Comparison of ENCODE assay signal across 12 cellular contexts in the genomic region with DNA sequence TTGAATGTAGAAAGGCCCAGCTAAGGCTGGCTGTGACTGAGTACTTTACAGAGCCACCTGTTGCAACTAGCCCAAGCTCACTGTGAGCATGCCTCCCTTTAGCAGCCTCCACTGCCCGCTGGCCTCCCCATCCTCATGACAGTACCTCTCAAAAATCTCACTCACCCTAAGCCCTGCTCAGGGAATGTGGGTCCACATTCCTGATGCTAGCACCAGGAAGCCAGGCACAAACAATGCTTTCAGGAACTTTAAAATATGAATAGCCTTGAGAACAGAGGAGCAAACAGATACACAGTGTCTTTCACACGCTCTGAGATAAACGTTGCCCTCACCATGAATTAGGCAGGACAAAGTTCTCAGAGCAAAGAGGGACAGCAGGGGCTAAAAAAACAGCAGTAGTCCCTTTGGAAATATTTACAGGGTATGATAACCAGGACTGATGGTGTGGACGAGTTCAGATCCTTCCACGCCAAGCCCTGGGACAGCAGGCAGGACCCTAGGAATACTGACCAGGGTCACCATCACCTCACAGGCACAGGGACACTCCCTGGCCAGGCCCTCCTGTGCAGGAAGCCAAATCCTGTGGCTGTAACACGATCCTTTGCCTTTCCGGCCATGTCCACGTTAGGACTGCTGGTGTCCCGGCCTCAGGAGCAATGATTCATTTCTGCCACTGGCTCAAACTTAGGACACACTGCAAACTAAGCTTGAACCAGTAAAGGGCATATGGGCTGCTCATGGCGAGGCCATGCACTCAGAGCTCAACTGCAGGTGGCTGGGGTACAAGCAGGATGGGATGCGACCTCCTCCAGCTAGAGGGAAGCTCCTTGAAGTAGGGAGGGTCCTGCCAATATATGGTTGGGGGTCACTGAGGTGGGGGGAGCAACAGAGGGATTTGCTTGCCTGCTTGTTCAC. TPM values are rescaled to one million over a fixed set of nuclear protein-coding genes. Genes with fewer than 3 reads are reported as not detected.
DNase-seq lines count a peak whose midpoint lies in the region; TF ChIP-seq lines count a peak whose summit lies in the region.
"Had no signal": no experiment of that assay in that cellular context is flagged by ENCODE, and none has a peak within 500 bp of the region (broad histone marks: within the 10 kb centered on the region; RNA-seq: fewer than 3 reads in every experiment).

No MANE protein-coding gene starts in this region.

- H3K9ac ChIP-seq in SK-N-SH = no peak overlapping the region

- no peak for DNase-seq in SK-N-SH
- DNase-seq in glomerular visceral epithelial cell (ENCODE audit: extremely low spot score) = peak; percentile 32
- DNase-seq in renal cortical epithelial cell (ENCODE audit: low read depth) = peak; percentile 6
- no peak for DNase-seq in kidney glomerular epithelial cell (lab: John Stamatoyannopoulos, UW)
- no peak for DNase-seq in ACHN
- DNase-seq in AML-193 (lab: John Stamatoyannopoulos, UW) = no peak
- DNase-seq: activated T-cell treated with anti-CD3 and anti-CD28 coated beads, Interleukin-2, amount 50 U/mL, for 48 hours; midbrain; NCI-H2081 treated with DMSO at 0.1 percent for 48 hours had no signal

- H3K27ac ChIP-seq in HEK293 (ENCODE audit: extremely low read depth, low read depth, low read length) (no peak overlapping the region), SK-N-SH (ENCODE audit: low read depth in 2 of 2, low read length in 1 of 2) (no peak overlapping the region)
- H3K27ac ChIP-seq: epithelial cell of prostate, transverse colon had no signal

- no peaks in the 10 kb centered on the region for H4K20me1 ChIP-seq in SK-N-SH (ENCODE audit: insufficient read depth)

- no peak for TF ChIP-seq EP300 in SK-N-SH (IDR thresholded peaks at IDR 0.05; ENCODE audit: borderline replicate concordance in 1 of 2, low read depth in 1 of 2, low read length in 1 of 2)

- H3K9me3 ChIP-seq in HEK293 (ENCODE audit: control insufficient read depth, insufficient read depth, low read depth, low read length) (no peaks in the 10 kb centered on the region), SK-N-SH (no peaks in the 10 kb centered on the region)
- H3K9me3 ChIP-seq: transverse colon had no signal

- POLR2A ChIA-PET in HEK293 (lab: Yijun Ruan, JAX) = interaction anchor here (1.1 kb wide), 1 partner anchor 205 kb away, joined by 3 read pairs; a partner anchor contains a TSS
- POLR2A ChIA-PET in SK-N-SH (lab: Yijun Ruan, JAX) = interaction anchor here (0.5 kb wide), 1 partner anchor 20 kb away, joined by 4 read pairs; no protein-coding TSS in a partner anchor

- H3K9me2 ChIP-seq in SK-N-SH = no peaks in the 10 kb centered on the region

- H3K36me3 ChIP-seq in HEK293 (ENCODE audit: control insufficient read depth in 2 of 2, insufficient read depth in 1 of 2, low read length in 2 of 2) = no peaks in the 10 kb centered on the region
- H3K36me3 ChIP-seq in SK-N-SH (replicated peaks in 1 of 2; ENCODE audit: control insufficient read depth in 1 of 2, insufficient read depth in 2 of 2, low read length in 1 of 2) = no peaks in the 10 kb centered on the region
- H3K36me3 ChIP-seq: transverse colon had no signal

- H3K4me1 ChIP-seq in HEK293 (ENCODE audit: control insufficient read depth, insufficient read depth, low read length) (no peaks in the 10 kb centered on the region), SK-N-SH (ENCODE audit: control insufficient read depth in 1 of 2, insufficient read depth in 2 of 2, low read depth in 1 of 2, low read length in 1 of 2) (peaks cover 0 to 16% of the 10 kb centered on the region in 2 experiments; a peak in 1 of 4 replicates)
- H3K4me1 ChIP-seq: transverse colon had no signal

- H3K4me3 ChIP-seq in HEK293 (ENCODE audit: low read depth, low read length) (no peak overlapping the region), SK-N-SH (ENCODE audit: low read depth in 2 of 2, low read length in 1 of 2) (no peak overlapping the region)
- H3K4me3 ChIP-seq: transverse colon had no signal

- no peak overlapping the region for H2AFZ ChIP-seq in SK-N-SH (ENCODE audit: low read depth)

- TF ChIP-seq CTCF in HEK293 (tag by site-specific recombination; IDR thresholded peaks at IDR 0.05) (no peak), SK-N-SH (IDR thresholded peaks at IDR 0.05) (no peak)

- H3K27me3 ChIP-seq in SK-N-SH (ENCODE audit: insufficient read depth) = no peaks in the 10 kb centered on the region
- H3K27me3 ChIP-seq: transverse colon had no signal

- CTCF ChIA-PET in HEK293 (lab: Yijun Ruan, JAX) = interaction anchor here (0.6 to 1.4 kb wide), 3 partner anchors 30 to 579 kb away, joined by 3 to 5 read pairs (median 3); no protein-coding TSS in a partner anchor
- CTCF ChIA-PET in SK-N-SH (lab: Yijun Ruan, JAX) = interaction anchor here (0.6 to 7.5 kb wide), 6 partner anchors 16 to 413 kb away, joined by 3 to 58 read pairs (median 4); no protein-coding TSS in a partner anchor

- no peak overlapping the region for H3K4me2 ChIP-seq in SK-N-SH

- 53% methylated on average over 9 of the region's 11 CpGs for WGBS in SK-N-SH (ENCODE audit: low lambda C conversion rate)

- in situ Hi-C loops in ACHN (cut with HindIII; ENCODE audit: low pct_ligation_motif_present, low pct_unique_long_range_greater_than_20kb, low sequenced_read_pairs) = no loop called here

- no peaks in the 10 kb centered on the region for H3K79me2 ChIP-seq in SK-N-SH (ENCODE audit: insufficient read depth)

- no peaks in the 10 kb centered on the region for H3F3A ChIP-seq in SK-N-SH (replicated peaks; ENCODE audit: insufficient read depth)

- TF ChIP-seq RAD21 in SK-N-SH (IDR thresholded peaks at IDR 0.05; ENCODE audit: low read length) = no peak

TF ChIP-seq in HEK293, 187 proteins besides CTCF, POLR2A, EP300 and RAD21:
- no peak for TF ChIP-seq ZNF221 (tag by site-specific recombination; IDR thresholded peaks at IDR 0.05; ENCODE audit: borderline replicate concordance)
- no peak for TF ChIP-seq PRDM1 (tag by site-specific recombination; IDR thresholded peaks at IDR 0.05)
- TF ChIP-seq ZEB2 (tag by site-specific recombination; IDR thresholded peaks at IDR 0.05) = no peak
- TF ChIP-seq SCRT1 (tag by site-specific recombination; IDR thresholded peaks at IDR 0.05; ENCODE audit: borderline replicate concordance) = peak; percentile 83
- TF ChIP-seq ZNF2 (tag by site-specific recombination; IDR thresholded peaks at IDR 0.05) = no peak
- no peak for TF ChIP-seq ZNF24 (tag by site-specific recombination; IDR thresholded peaks at IDR 0.05)
- no peak for TF ChIP-seq ZNF837 (tag by site-specific recombination; IDR thresholded peaks at IDR 0.05)
- TF ChIP-seq ZNF155 (tag by site-specific recombination; IDR thresholded peaks at IDR 0.05) = no peak
- peak; percentile 94 for TF ChIP-seq SCRT2 (tag by site-specific recombination; IDR thresholded peaks at IDR 0.05)

TF ChIP-seq in SK-N-SH, 30 proteins besides CTCF, POLR2A, EP300 and RAD21:
- no peak for TF ChIP-seq EZH2phosphoT487 (IDR thresholded peaks at IDR 0.05; ENCODE audit: borderline replicate concordance, low read depth)
- TF ChIP-seq, protein P1, sequence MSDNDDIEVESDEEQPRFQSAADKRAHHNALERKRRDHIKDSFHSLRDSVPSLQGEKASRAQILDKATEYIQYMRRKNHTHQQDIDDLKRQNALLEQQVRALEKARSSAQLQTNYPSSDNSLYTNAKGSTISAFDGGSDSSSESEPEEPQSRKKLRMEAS (IDR thresholded peaks at IDR 0.05; ENCODE audit: low read depth) = 0 out of 2 replicates have a peak, but pooled peaks have one; percentile 31

RNA-seq across cellular contexts. Expression of a gene that starts 9.6 kb away (rescaled TPM):
- polyA plus RNA-seq in SK-N-SH (2012; rRNA removed) = 0.29 and 0.46 TPM in 2 replicates
- 0.09 and 0.17 TPM in 2 replicates for polyA plus RNA-seq in SK-N-SH (2012; cell fraction: cytosol; rRNA removed)
- polyA plus RNA-seq in SK-N-SH (2012; cell fraction: nucleus; rRNA removed) = 1.2 and 2.0 TPM in 2 replicates
- 0.05 TPM in 1 of 2 replicates, not detected in the other for total RNA-seq in renal cortical epithelial cell

RNA-seq across cellular contexts. Expression of a gene that starts 56.4 kb away (rescaled TPM):
- polyA plus RNA-seq in SK-N-SH (2012; rRNA removed) = not detected in 2 replicates
- polyA plus RNA-seq in SK-N-SH (2012; cell fraction: cytosol; rRNA removed) = not detected in 2 replicates
- polyA plus RNA-seq in SK-N-SH (2012; cell fraction: nucleus; rRNA removed) = not detected in 2 replicates
- not detected in 2 replicates for total RNA-seq in renal cortical epithelial cell
- total RNA-seq: transverse colon had no signal

RNA-seq across cellular contexts. Expression of a gene that starts 58.6 kb away (rescaled TPM):
- not detected in 2 replicates for polyA plus RNA-seq in SK-N-SH (2012; rRNA removed)
- not detected in 2 replicates for polyA plus RNA-seq in SK-N-SH (2012; cell fraction: cytosol; rRNA removed)
- polyA plus RNA-seq in SK-N-SH (2012; cell fraction: nucleus; rRNA removed) = not detected in 2 replicates
- not detected in 2 replicates for total RNA-seq in renal cortical epithelial cell
- total RNA-seq: transverse colon had no signal

Comparison
In these comparisons a context has a peak if more than half of its experiments do, and no peak if none do; other contexts are left out.
1. DNase-seq: peak in glomerular visceral epithelial cell (single experiment) and renal cortical epithelial cell (single experiment); none in SK-N-SH (single experiment), kidney glomerular epithelial cell (single experiment), ACHN (single experiment) and AML-193 (0 of 2).